In genomic region chr3:11045536-11045935, GRCh38 we compare ENCODE assay signal across 29 cellular contexts. TPM values are rescaled to one million over a fixed set of nuclear protein-coding genes. Genes with fewer than 3 reads are reported as not detected.
"Had no signal": no experiment of that assay in that cellular context is flagged by ENCODE, and none has a peak within 500 bp of the region (broad histone marks: within the 10 kb centered on the region; RNA-seq: fewer than 3 reads in every experiment).

No MANE protein-coding gene starts in this region.

- H3K4me1 Mint-ChIP-seq: activated T-helper 17 cell treated with anti-CD3 and anti-CD28 coated beads, Interleukin-2, amount 50 U/mL, for 72 hours; mesothelial cell of epicardium; naive thymus-derived CD8-positive, alpha-beta T cell; stimulated activated effector memory CD8-positive, alpha-beta T cell treated with anti-CD3 and anti-CD28 coated beads, Interleukin-12 subunit alpha, Interleukin-12 subunit beta, amount 100 ng/mL, for 72 hours; stimulated activated naive CD8-positive, alpha-beta T cell treated with anti-CD3 and anti-CD28 coated beads, Interleukin-15, amount 100 ng/mL, for 72 hours had no signal

- H3K4me3 Mint-ChIP-seq: activated CD8-positive, alpha-beta T cell treated with anti-CD3 and anti-CD28 coated beads, Interleukin-2, amount 10 ng/mL, durations not matched to agents 7 days and 5 days; activated naive CD8-positive, alpha-beta T cell; activated T-cell treated with anti-CD3 and anti-CD28 coated beads, Interleukin-2, amount 50 U/mL, for 24 hours; activated T-helper 17 cell treated with anti-CD3 and anti-CD28 coated beads, Interleukin-2, amount 50 U/mL, for 72 hours; effector memory CD8-positive, alpha-beta T cell; mesothelial cell of epicardium; naive thymus-derived CD8-positive, alpha-beta T cell; stimulated activated effector memory CD8-positive, alpha-beta T cell treated with anti-CD3 and anti-CD28 coated beads, Interleukin-12 subunit alpha, Interleukin-12 subunit beta, amount 100 ng/mL, for 72 hours; stimulated activated naive CD8-positive, alpha-beta T cell treated with anti-CD3 and anti-CD28 coated beads, Interleukin-15, amount 100 ng/mL, for 72 hours had no signal

- H3K36me3 Mint-ChIP-seq: activated naive CD8-positive, alpha-beta T cell; mesothelial cell of epicardium; naive thymus-derived CD8-positive, alpha-beta T cell; stimulated activated effector memory CD8-positive, alpha-beta T cell treated with anti-CD3 and anti-CD28 coated beads, Interleukin-12 subunit alpha, Interleukin-12 subunit beta, amount 100 ng/mL, for 72 hours had no signal

- H3K4me3 ChIP-seq: adrenal gland, ascending aorta, esophagus squamous epithelium, gastroesophageal sphincter, heart left ventricle, lung, ovary, tibial artery had no signal

- H3K36me3 ChIP-seq: adrenal gland, ascending aorta, esophagus squamous epithelium, gastroesophageal sphincter, heart left ventricle, neutrophil, ovary, tibial artery, WERI-Rb-1 had no signal

- H3K27me3 ChIP-seq: adrenal gland, ascending aorta, ovary had no signal

- H3K9me3 ChIP-seq: adrenal gland, ascending aorta, esophagus squamous epithelium, gastroesophageal sphincter, heart left ventricle, neutrophil, ovary, tibial artery had no signal

- DNase-seq: activated CD4-positive, alpha-beta T cell treated with anti-CD3 and anti-CD28 coated beads for 1 hour; activated CD4-positive, alpha-beta T cell treated with anti-CD3 and anti-CD28 coated beads, Interleukin-2, amount 50 U/mL, for 1 hour; activated CD8-positive, alpha-beta T cell treated with anti-CD3 and anti-CD28 coated beads, Interleukin-2, amount 10 ng/mL, durations not matched to agents 7 days and 5 days; activated T-cell treated with anti-CD3 and anti-CD28 coated beads, Interleukin-2, amount 50 U/mL, for 24 hours; adrenal gland; central memory CD4-positive, alpha-beta T cell; effector memory CD8-positive, alpha-beta T cell; esophagus squamous epithelium; heart left ventricle; kidney; naive thymus-derived CD8-positive, alpha-beta T cell; ovary; right cardiac atrium; small intestine; stimulated activated CD4-positive, alpha-beta T cell treated with anti-CD3 and anti-CD28 coated beads, Interleukin-2, amount 100 ng/mL, for 24 hours; stimulated activated naive CD8-positive, alpha-beta T cell treated with anti-CD3 and anti-CD28 coated beads, Interleukin-15, amount 100 ng/mL, for 72 hours; tibial artery; WERI-Rb-1 had no signal

- H3K27ac Mint-ChIP-seq: activated CD8-positive, alpha-beta T cell treated with anti-CD3 and anti-CD28 coated beads, Interleukin-2, amount 10 ng/mL, durations not matched to agents 7 days and 5 days; activated naive CD8-positive, alpha-beta T cell; activated T-cell treated with anti-CD3 and anti-CD28 coated beads, Interleukin-2, amount 50 U/mL, for 24 hours; activated T-helper 17 cell treated with anti-CD3 and anti-CD28 coated beads, Interleukin-2, amount 50 U/mL, for 72 hours; effector memory CD8-positive, alpha-beta T cell; mesothelial cell of epicardium; naive thymus-derived CD8-positive, alpha-beta T cell; stimulated activated effector memory CD8-positive, alpha-beta T cell treated with anti-CD3 and anti-CD28 coated beads, Interleukin-12 subunit alpha, Interleukin-12 subunit beta, amount 100 ng/mL, for 72 hours had no signal

- ATAC-seq: activated CD8-positive, alpha-beta T cell treated with anti-CD3 and anti-CD28 coated beads, Interleukin-2, amount 10 ng/mL, durations not matched to agents 7 days and 5 days; activated T-helper 17 cell treated with anti-CD3 and anti-CD28 coated beads, Interleukin-2, amount 50 U/mL, for 72 hours; effector memory CD8-positive, alpha-beta T cell; gastroesophageal sphincter; heart left ventricle; naive thymus-derived CD8-positive, alpha-beta T cell; right cardiac atrium; stimulated activated effector memory CD8-positive, alpha-beta T cell treated with anti-CD3 and anti-CD28 coated beads, Interleukin-12 subunit alpha, Interleukin-12 subunit beta, amount 100 ng/mL, for 72 hours; stimulated activated naive CD8-positive, alpha-beta T cell treated with anti-CD3 and anti-CD28 coated beads, Interleukin-15, amount 100 ng/mL, for 72 hours had no signal

- H3K9me3 Mint-ChIP-seq: activated T-cell treated with anti-CD3 and anti-CD28 coated beads, Interleukin-2, amount 50 U/mL, for 24 hours; activated T-helper 17 cell treated with anti-CD3 and anti-CD28 coated beads, Interleukin-2, amount 50 U/mL, for 72 hours; effector memory CD8-positive, alpha-beta T cell had no signal

- H3K27me3 Mint-ChIP-seq: activated T-helper 17 cell treated with anti-CD3 and anti-CD28 coated beads, Interleukin-2, amount 50 U/mL, for 72 hours had no signal

- H3K27ac ChIP-seq: adrenal gland, ascending aorta, esophagus squamous epithelium, gastroesophageal sphincter, heart left ventricle, neutrophil, ovary, tibial artery, WERI-Rb-1 had no signal

- H3K4me1 ChIP-seq: adrenal gland, ascending aorta, gastroesophageal sphincter, heart left ventricle, tibial artery had no signal

- FAIRE-seq: colon, kidney, small intestine had no signal

RNA-seq across cellular contexts. Expression of gene SLC6A1, which starts 53.0 kb away (rescaled TPM):
- total RNA-seq: activated CD8-positive, alpha-beta T cell treated with anti-CD3 and anti-CD28 coated beads, Interleukin-2, amount 10 ng/mL, durations not matched to agents 7 days and 5 days; activated T-helper 17 cell treated with anti-CD3 and anti-CD28 coated beads, Interleukin-2, amount 50 U/mL, for 72 hours; dermis microvascular lymphatic vessel endothelial cell; mesothelial cell of epicardium; naive thymus-derived CD8-positive, alpha-beta T cell; T-helper 2 cell treated with Interferon-gamma antibody and Interleukin-4, amounts not matched to agents 100 ng/mL and 5 ng/mL, for 36 hours had no signal
- polyA plus RNA-seq: naive thymus-derived CD8-positive, alpha-beta T cell had no signal
